8 cellular contexts compared by ENCODE assay signal in genomic region chr1:221840511-221841243, GRCh38.
DNase-seq lines count a peak whose midpoint lies in the region; ATAC-seq and TF ChIP-seq lines count a peak whose summit lies in the region.

No MANE protein-coding gene starts in this region.

- no peaks in the 10 kb centered on the region for H3K27me3 ChIP-seq in CD4-positive, CD25-positive, alpha-beta regulatory T cell (ENCODE audit: control insufficient read depth, insufficient read depth, low read length)
- H3K27me3 ChIP-seq in OCI-LY3 (ENCODE audit: low read depth, low read length) = peaks cover 26% of the 10 kb centered on the region
- no peaks in the 10 kb centered on the region for H3K27me3 ChIP-seq in heart right ventricle
- H3K27me3 ChIP-seq in effector memory CD4-positive, alpha-beta T cell (replicated peaks; ENCODE audit: control insufficient read depth, insufficient read depth, low read length, poor library complexity, severe bottlenecking) = no peaks in the 10 kb centered on the region
- H3K27me3 ChIP-seq in mesendoderm (ENCODE audit: insufficient read depth, low read length, poor library complexity) = no peaks in the 10 kb centered on the region

- H3K4me2 ChIP-seq in OCI-LY3 (ENCODE audit: low read length) (peak overlapping the region; percentile 51), mesendoderm (ENCODE audit: low read length) (no peak overlapping the region)

- no peak for ATAC-seq in CD4-positive, CD25-positive, alpha-beta regulatory T cell (ENCODE audit: low read depth in 2 of 2)
- peak; percentile 39 for ATAC-seq in GM21619 (IDR thresholded peaks at IDR 0.05; ENCODE audit: unreplicated experiment)
- peak in 7 of 8 donors; percentile 25 to 83 (median 59) for ATAC-seq in heart right ventricle
- ATAC-seq in HG02571 (IDR thresholded peaks at IDR 0.05; ENCODE audit: unreplicated experiment) = no peak

- no peak overlapping the region for H3K27ac ChIP-seq in CD4-positive, CD25-positive, alpha-beta regulatory T cell (ENCODE audit: insufficient read depth, low read length, poor library complexity, severe bottlenecking)
- H3K27ac ChIP-seq in OCI-LY3 (ENCODE audit: low read length) (peak overlapping the region; percentile 60; the same call in 1 of the 2 replicates), heart right ventricle (peak overlapping the region in 5 of 10 donors; percentile 21 to 81 (median 51)), mesendoderm (ENCODE audit: low read depth, low read length) (no peak overlapping the region)
- H3K27ac ChIP-seq in effector memory CD4-positive, alpha-beta T cell (ENCODE audit: insufficient read depth, low read length, poor library complexity, severe bottlenecking) = no peak overlapping the region

- no peak overlapping the region for H2BK15ac ChIP-seq in mesendoderm (replicated peaks; ENCODE audit: low read depth)

- H3K56ac ChIP-seq in mesendoderm (ENCODE audit: low read length) = no peak overlapping the region

- no peak overlapping the region for H3K4me3 ChIP-seq in CD4-positive, CD25-positive, alpha-beta regulatory T cell (ENCODE audit: low read depth, low read length)
- no peak overlapping the region for H3K4me3 ChIP-seq in OCI-LY3 (ENCODE audit: low read length)
- H3K4me3 ChIP-seq in heart right ventricle = no peak overlapping the region
- no peak overlapping the region for H3K4me3 ChIP-seq in effector memory CD4-positive, alpha-beta T cell (ENCODE audit: insufficient read depth, low read depth, low read length, poor library complexity, severe bottlenecking)
- H3K4me3 ChIP-seq in mesendoderm (ENCODE audit: low read length) = no peak overlapping the region

- no peaks in the 10 kb centered on the region for H3K36me3 ChIP-seq in CD4-positive, CD25-positive, alpha-beta regulatory T cell (ENCODE audit: control insufficient read depth, insufficient read depth, low read length)
- H3K36me3 ChIP-seq in OCI-LY3 (replicated peaks; ENCODE audit: low read depth, low read length) (no peaks in the 10 kb centered on the region), heart right ventricle (no peaks in the 10 kb centered on the region), mesendoderm (ENCODE audit: control insufficient read depth, insufficient read depth, low read length) (no peaks in the 10 kb centered on the region)
- H3K36me3 ChIP-seq in effector memory CD4-positive, alpha-beta T cell (ENCODE audit: control insufficient read depth, insufficient read depth, low read length) = no peaks in the 10 kb centered on the region

- H3K79me2 ChIP-seq in OCI-LY3 (ENCODE audit: low read length) (no peaks in the 10 kb centered on the region), mesendoderm (ENCODE audit: control insufficient read depth, insufficient read depth, low read length) (no peaks in the 10 kb centered on the region)

- H4K8ac ChIP-seq in mesendoderm (ENCODE audit: low read depth, low read length) = no peak overlapping the region

- H3K9me3 Mint-ChIP-seq in CD4-positive, CD25-positive, alpha-beta regulatory T cell = peaks cover 0 to 1% (median 0%) of the 10 kb centered on the region in 7 donors

- no peak overlapping the region for H3K18ac ChIP-seq in mesendoderm (ENCODE audit: low read length)

- no peak overlapping the region for H2AK5ac ChIP-seq in mesendoderm (ENCODE audit: low read length)

- no peaks in the 10 kb centered on the region for H3K36me3 Mint-ChIP-seq in CD4-positive, CD25-positive, alpha-beta regulatory T cell

- intact Hi-C loops in heart right ventricle (cut with DNase I) = no loop called here

- TF ChIP-seq CTCF in OCI-LY3 (IDR thresholded peaks at IDR 0.05; ENCODE audit: low read depth, low read length) = no peak
- no peak for TF ChIP-seq CTCF in heart right ventricle (IDR thresholded peaks at IDR 0.05)

- peaks cover 9 to 23% (median 19%) of the 10 kb centered on the region in 4 donors for H3K4me1 Mint-ChIP-seq in CD4-positive, CD25-positive, alpha-beta regulatory T cell

- H3K4ac ChIP-seq in mesendoderm (ENCODE audit: low read depth, low read length) = no peak overlapping the region

- no peaks in the 10 kb centered on the region for H4K20me1 ChIP-seq in OCI-LY3 (ENCODE audit: insufficient read depth, low read length)

- no peak overlapping the region for H2BK5ac ChIP-seq in mesendoderm (ENCODE audit: low read length)

- H3K4me3 Mint-ChIP-seq in CD4-positive, CD25-positive, alpha-beta regulatory T cell = no peak overlapping the region

- H3K27me3 Mint-ChIP-seq in CD4-positive, CD25-positive, alpha-beta regulatory T cell = no peaks in the 10 kb centered on the region

- no peaks in the 10 kb centered on the region for H3K9me3 ChIP-seq in CD4-positive, CD25-positive, alpha-beta regulatory T cell (ENCODE audit: control insufficient read depth in 2 of 2, low read length in 2 of 2)
- H3K9me3 ChIP-seq in OCI-LY3 (ENCODE audit: insufficient read depth, low read length) (no peaks in the 10 kb centered on the region), heart right ventricle (no peaks in the 10 kb centered on the region)
- no peaks in the 10 kb centered on the region for H3K9me3 ChIP-seq in effector memory CD4-positive, alpha-beta T cell (ENCODE audit: control insufficient read depth, low read length)

- peaks cover 14% of the 10 kb centered on the region for H3K4me1 ChIP-seq in CD4-positive, CD25-positive, alpha-beta regulatory T cell (ENCODE audit: control insufficient read depth, insufficient read depth, low read length, poor library complexity, severe bottlenecking)
- H3K4me1 ChIP-seq in OCI-LY3 (ENCODE audit: low read length) (peaks cover 45% of the 10 kb centered on the region), heart right ventricle (peaks cover 0 to 19% (median 0%) of the 10 kb centered on the region in 9 donors), mesendoderm (ENCODE audit: control insufficient read depth, low read depth, low read length) (no peaks in the 10 kb centered on the region)
- peaks cover 4% of the 10 kb centered on the region for H3K4me1 ChIP-seq in effector memory CD4-positive, alpha-beta T cell (ENCODE audit: control insufficient read depth, insufficient read depth, low read length, poor library complexity, severe bottlenecking)

- DNase-seq in CD4-positive, CD25-positive, alpha-beta regulatory T cell = no peak
- DNase-seq in heart right ventricle = peak in 1 of 2 donors; percentile 34
- no peak for DNase-seq in NCI-H2196 (lab: John Stamatoyannopoulos, UW; ENCODE audit: unreplicated experiment)
- no peak for DNase-seq in effector memory CD4-positive, alpha-beta T cell
- no peak for DNase-seq in mesendoderm

- H3K79me1 ChIP-seq in mesendoderm (ENCODE audit: low read length) = no peaks in the 10 kb centered on the region

- H3K27ac Mint-ChIP-seq in CD4-positive, CD25-positive, alpha-beta regulatory T cell = peak overlapping the region; percentile 11 to 88 (median 43)

- WGBS in heart right ventricle, 2 donors = 70 to 78% methylated on average over 5 of the region's 5 CpGs
- WGBS in mesendoderm (ENCODE audit: extremely low coverage, insufficient coverage, low lambda C conversion rate) = no CpG with 5 or more reads among the region's 5 CpGs

- no peak overlapping the region for H2BK120ac ChIP-seq in mesendoderm (ENCODE audit: low read depth, low read length)

- peak overlapping the region; percentile 44; the same call in 1 of the 2 replicates for H3K9ac ChIP-seq in OCI-LY3 (ENCODE audit: low read length)
- H3K9ac ChIP-seq in mesendoderm (ENCODE audit: low read length) = no peak overlapping the region

- no peak overlapping the region for H4K5ac ChIP-seq in mesendoderm (ENCODE audit: low read length)

- H3K23ac ChIP-seq in mesendoderm (ENCODE audit: low read length) = no peak overlapping the region

- H2AFZ ChIP-seq in OCI-LY3 (ENCODE audit: low read depth, low read length) = no peak overlapping the region

Comparison
In these comparisons a context has a peak if more than half of its experiments do, and no peak if none do; other contexts are left out.
1. ATAC-seq: peak in GM21619 (single experiment) and heart right ventricle (7 of 8); none in CD4-positive, CD25-positive, alpha-beta regulatory T cell (0 of 2) and HG02571 (single experiment).